In genomic region chr9:112750767-112751058, GRCh38 we compare ENCODE assay signal across 8 cellular contexts. TPM values are rescaled to one million over a fixed set of nuclear protein-coding genes. Genes with fewer than 3 reads are reported as not detected.
DNase-seq lines count a peak whose midpoint lies in the region; ATAC-seq and TF ChIP-seq lines count a peak whose summit lies in the region.

No MANE protein-coding gene starts in this region.

- H3K9me3 ChIP-seq in HUES48 (ENCODE audit: control insufficient read depth, insufficient read depth, low read length): no peaks in the 10 kb centered on the region
- H3K9me3 ChIP-seq in duodenal mucosa (ENCODE audit: control insufficient read depth in 1 of 2, low read length in 2 of 2): no peaks in the 10 kb centered on the region
- no peaks in the 10 kb centered on the region for H3K9me3 ChIP-seq in muscle layer of colon (ENCODE audit: low read length)

- H3K27ac ChIP-seq in HUES48 (ENCODE audit: low read depth, low read length) (peak overlapping the region; percentile 70), duodenal mucosa (ENCODE audit: low read depth, low read length) (peak overlapping the region; percentile 37), muscle layer of colon (ENCODE audit: low read depth, low read length) (peak overlapping the region; percentile 82)

- peaks cover 21% of the 10 kb centered on the region for H3K4me1 ChIP-seq in HUES48 (ENCODE audit: control insufficient read depth, insufficient read depth, low read length)
- peaks cover 39 to 43% of the 10 kb centered on the region in 2 donors for H3K4me1 ChIP-seq in duodenal mucosa (ENCODE audit: control insufficient read depth in 1 of 2, insufficient read depth in 2 of 2, low read length in 2 of 2)
- H3K4me1 ChIP-seq in muscle layer of colon (ENCODE audit: insufficient read depth, low read length): peaks cover 45% of the 10 kb centered on the region

- POLR2A ChIA-PET in BJ (lab: Charles Lee): no interaction called here

- H3K4me3 ChIP-seq in BJ (ENCODE audit: low read depth, low read length) (peak overlapping the region; percentile 91), HUES48 (ENCODE audit: low read depth, low read length) (peak overlapping the region; percentile 81), duodenal mucosa (ENCODE audit: low read depth in 1 of 2, low read length in 2 of 2) (peak overlapping the region; percentile 94 to 96), muscle layer of colon (ENCODE audit: low read depth in 1 of 2, low read length in 2 of 2) (peak overlapping the region; percentile 84 to 92)

- H3K36me3 ChIP-seq in BJ (ENCODE audit: control insufficient read depth, insufficient read depth, low read length): no peaks in the 10 kb centered on the region
- H3K36me3 ChIP-seq in HUES48 (ENCODE audit: control insufficient read depth, insufficient read depth, low read length): no peaks in the 10 kb centered on the region
- H3K36me3 ChIP-seq in duodenal mucosa (ENCODE audit: control insufficient read depth in 1 of 2, insufficient read depth in 2 of 2, low read length in 2 of 2): no peaks in the 10 kb centered on the region
- H3K36me3 ChIP-seq in muscle layer of colon (ENCODE audit: insufficient read depth, low read length): no peaks in the 10 kb centered on the region

- CTCF ChIA-PET in BJ (lab: Yijun Ruan, JAX): interaction anchor here (1.0 to 2.8 kb wide), 4 partner anchors 13 to 43 kb away, joined by 3 to 15 read pairs (median 4); partner anchors contain the start of gene INIP

- H3K9ac ChIP-seq in HUES48 (ENCODE audit: low read depth, low read length): peak overlapping the region; percentile 67; the same call in 1 of the 2 replicates
- peak overlapping the region; percentile 73 to 96 for H3K9ac ChIP-seq in duodenal mucosa (ENCODE audit: low read depth in 1 of 2, low read length in 2 of 2)
- H3K9ac ChIP-seq in muscle layer of colon (ENCODE audit: low read length): no peak overlapping the region

- TF ChIP-seq CTCF in BJ (IDR thresholded peaks at IDR 0.05; ENCODE audit: insufficient read depth, low read depth, low read length): no peak

- no peaks in the 10 kb centered on the region for H3K27me3 ChIP-seq in BJ (ENCODE audit: control insufficient read depth, insufficient read depth, low read length)
- peaks cover 12% of the 10 kb centered on the region for H3K27me3 ChIP-seq in HUES48 (ENCODE audit: control insufficient read depth, insufficient read depth, low read length)
- no peaks in the 10 kb centered on the region for H3K27me3 ChIP-seq in duodenal mucosa (ENCODE audit: control insufficient read depth in 1 of 2, insufficient read depth in 2 of 2, low read length in 2 of 2)
- no peaks in the 10 kb centered on the region for H3K27me3 ChIP-seq in muscle layer of colon (ENCODE audit: control insufficient read depth in 1 of 2, insufficient read depth in 2 of 2, low read length in 2 of 2)

- no peak for ATAC-seq in GM18519 (IDR thresholded peaks at IDR 0.05; ENCODE audit: low FRiP score, unreplicated experiment)

- DNase-seq in BJ (ENCODE audit: low read depth) (no peak), T-helper 9 cell (no peak), NOMO-1 treated with DMSO at 0.1 percent for 48 hours (lab: John Stamatoyannopoulos, UW; ENCODE audit: unreplicated experiment) (no peak)
- no peak for DNase-seq in activated CD4-positive, CD25-positive, alpha-beta regulatory T cell treated with anti-CD3 and anti-CD28 coated beads, Interleukin-2, amount 50 U/mL, for 72 hours

RNA-seq across cellular contexts. Expression of gene SNX30, which starts 0.2 kb away (rescaled TPM):
- 6.1 and 9.1 TPM in 2 replicates for polyA plus RNA-seq in BJ (2011; rRNA removed)
- 10.4 and 12.4 TPM in 2 replicates for polyA minus RNA-seq in BJ (2011; rRNA and poly(A)+ RNA removed)

RNA-seq across cellular contexts. Expression of gene INIP, which starts 32.8 kb away (rescaled TPM):
- 10.9 and 23.8 TPM in 2 replicates for polyA plus RNA-seq in BJ (2011; rRNA removed)
- 11.3 and 11.9 TPM in 2 replicates for polyA minus RNA-seq in BJ (2011; rRNA and poly(A)+ RNA removed)
